ENCODE assay signal across 25 cellular contexts in genomic region chr2:16036951-16037350, GRCh38.
"Had no signal": no experiment of that assay in that cellular context is flagged by ENCODE, and none has a peak within 500 bp of the region (broad histone marks: within the 10 kb centered on the region; RNA-seq: fewer than 3 reads in every experiment).

No MANE protein-coding gene starts in this region.

- H3K4me1 ChIP-seq: right atrium auricular region, testis, transverse colon, upper lobe of right lung, uterus had no signal

- H3K9me3 ChIP-seq: left lung, lower lobe of right lung, ovary, right atrium auricular region, right lobe of liver, stomach, testis, thyroid gland, transverse colon, upper lobe of right lung, uterus had no signal

- H3K36me3 Mint-ChIP-seq: naive thymus-derived CD8-positive, alpha-beta T cell; stimulated activated naive B cell treated with anti-CD40 and anti-IgM and Interleukin-4, amounts not matched to agents 10 μg/mL and 1 μg/mL and 100 μg/mL, for 72 hours had no signal

- H3K4me3 Mint-ChIP-seq: naive thymus-derived CD8-positive, alpha-beta T cell; nephron; stimulated activated naive B cell treated with anti-CD40 and anti-IgM and Interleukin-4, amounts not matched to agents 10 μg/mL and 1 μg/mL and 100 μg/mL, for 72 hours had no signal

- H3K27ac Mint-ChIP-seq: naive thymus-derived CD8-positive, alpha-beta T cell; progenitor cell of endocrine pancreas; stimulated activated naive B cell treated with anti-CD40 and anti-IgM and Interleukin-4, amounts not matched to agents 10 μg/mL and 1 μg/mL and 100 μg/mL, for 72 hours had no signal

- H3K4me3 ChIP-seq: hepatocyte, left lung, lower lobe of right lung, ovary, right atrium auricular region, right lobe of liver, smooth muscle cell, stomach, testis, thyroid gland, transverse colon, upper lobe of right lung, uterus had no signal

- H3K36me3 ChIP-seq: left lung, lower lobe of right lung, ovary, right atrium auricular region, right lobe of liver, stomach, thyroid gland, transverse colon, upper lobe of right lung, uterus had no signal

- DNase-seq: kidney glomerular epithelial cell; left cardiac atrium; left lung; lower lobe of right lung; mammary epithelial cell; mesenchymal stem cell; naive thymus-derived CD8-positive, alpha-beta T cell; ovary; right lobe of liver; stimulated activated CD4-positive, alpha-beta T cell treated with anti-CD3 and anti-CD28 coated beads, Interleukin-1b, Interleukin-23, amount 100 ng/mL, for 48 hours; stimulated activated CD4-positive, alpha-beta T cell treated with anti-CD3 and anti-CD28 coated beads, Interleukin-4, amount 100 ng/mL, for 1 hour; stimulated activated naive B cell treated with anti-CD40 and anti-IgM and Interleukin-4, amounts not matched to agents 10 μg/mL and 1 μg/mL and 100 μg/mL, for 72 hours; stimulated activated naive CD8-positive, alpha-beta T cell treated with anti-CD3 and anti-CD28 coated beads, Interleukin-15, Interleukin-2, amounts not matched to agents 100 U/mL and 50 U/mL, for 24 hours; stomach; testis; thyroid gland; transverse colon; upper lobe of right lung; uterus had no signal

- FAIRE-seq: keratinocyte had no signal

- H3K27me3 ChIP-seq: hepatocyte, ovary, right atrium auricular region, right lobe of liver, testis, thyroid gland, upper lobe of right lung, uterus had no signal

- H3K27ac ChIP-seq: hepatocyte, left lung, lower lobe of right lung, ovary, right atrium auricular region, right lobe of liver, stomach, testis, thyroid gland, transverse colon, upper lobe of right lung, uterus had no signal

- H3K4me1 Mint-ChIP-seq: stimulated activated naive B cell treated with anti-CD40 and anti-IgM and Interleukin-4, amounts not matched to agents 10 μg/mL and 1 μg/mL and 100 μg/mL, for 72 hours had no signal

- H3K9me3 Mint-ChIP-seq: naive thymus-derived CD8-positive, alpha-beta T cell; stimulated activated naive B cell treated with anti-CD40 and anti-IgM and Interleukin-4, amounts not matched to agents 10 μg/mL and 1 μg/mL and 100 μg/mL, for 72 hours had no signal
